Comparison of ENCODE assay signal across 14 cellular contexts in the genomic region with DNA sequence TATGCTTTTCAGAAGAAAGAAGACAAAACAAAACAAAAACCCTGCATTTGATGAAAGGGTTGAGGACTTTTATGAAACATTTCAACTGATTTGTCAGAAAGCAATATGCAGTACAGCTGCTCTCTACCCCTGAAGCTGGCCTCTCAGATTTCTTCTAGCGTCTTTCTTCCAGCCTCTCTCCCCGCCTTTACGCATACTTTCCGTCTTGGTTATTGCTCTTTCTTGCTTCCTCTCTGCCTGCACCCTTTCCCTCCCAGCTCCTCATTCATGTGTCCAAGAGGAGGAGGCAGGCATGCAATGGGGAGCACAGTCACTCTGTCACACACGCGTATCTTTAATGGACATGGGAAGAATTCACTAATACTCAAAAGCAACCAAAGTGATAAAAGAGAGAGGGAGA.
DNase-seq lines count a peak whose midpoint lies in the region; ATAC-seq, FAIRE-seq and TF ChIP-seq lines count a peak whose summit lies in the region.
"Had no signal": no experiment of that assay in that cellular context is flagged by ENCODE, and none has a peak within 500 bp of the region (broad histone marks: within the 10 kb centered on the region; RNA-seq: fewer than 3 reads in every experiment).

No MANE protein-coding gene starts in this region.

- no peaks in the 10 kb centered on the region for H4K20me1 ChIP-seq in hepatocyte (ENCODE audit: insufficient read depth, poor library complexity, severe bottlenecking)

- H3K36me3 Mint-ChIP-seq in activated T-cell treated with anti-CD3 and anti-CD28 coated beads, Interleukin-2, amount 50 U/mL, for 24 hours (ENCODE audit: low read depth) = no peaks in the 10 kb centered on the region

- H3K27me3 ChIP-seq in BJ (ENCODE audit: control insufficient read depth, insufficient read depth, low read length) (no peaks in the 10 kb centered on the region), hepatocyte (no peaks in the 10 kb centered on the region), gastrocnemius medialis (no peaks in the 10 kb centered on the region)

- no peaks in the 10 kb centered on the region for H3K9me2 ChIP-seq in hepatocyte (replicated peaks; ENCODE audit: insufficient read depth)

- WGBS in hepatocyte (ENCODE audit: low lambda C conversion rate, missing lambda C conversion rate) = 16% methylated on average over 6 of the region's 6 CpGs

- no peak overlapping the region for H2AFZ ChIP-seq in hepatocyte

- DNase-seq in BJ (ENCODE audit: low read depth) (peak; percentile 34), amniotic stem cell (lab: John Stamatoyannopoulos, UW) (peak; percentile 91), hepatocyte (ENCODE audit: low spot score) (peak; percentile 79), gastrocnemius medialis (no peak), GM19239 (ENCODE audit: insufficient read length, low spot score) (no peak), SIG-M5 treated with dmso at 0.1 percent for 504 hours (lab: John Stamatoyannopoulos, UW; ENCODE audit: unreplicated experiment) (no peak)
- DNase-seq in activated T-cell treated with anti-CD3 and anti-CD28 coated beads, Interleukin-2, amount 50 U/mL, for 24 hours = no peak
- DNase-seq: activated CD4-positive, alpha-beta T cell treated with anti-CD3 and anti-CD28 coated beads for 48 hours; activated naive CD8-positive, alpha-beta T cell treated with anti-CD3 and anti-CD28 coated beads, Interleukin-2, amount 50 U/mL, for 24 hours; CD4-positive, alpha-beta T cell; NCI-H1694 treated with DMSO at 0.1 percent for 48 hours; posterior cingulate gyrus had no signal

- H3K4me3 Mint-ChIP-seq in activated T-cell treated with anti-CD3 and anti-CD28 coated beads, Interleukin-2, amount 50 U/mL, for 24 hours = no peak overlapping the region
- H3K4me3 Mint-ChIP-seq: activated naive CD8-positive, alpha-beta T cell treated with anti-CD3 and anti-CD28 coated beads, Interleukin-2, amount 50 U/mL, for 24 hours; CD4-positive, alpha-beta T cell had no signal

- intact Hi-C loops in gastrocnemius medialis (cut with DNase I; ENCODE audit: low total_unique reads) = no loop called here

- peaks cover 34% of the 10 kb centered on the region for H3K4me1 ChIP-seq in hepatocyte (ENCODE audit: insufficient read depth)
- peaks cover 4 to 5% of the 10 kb centered on the region in 2 donors for H3K4me1 ChIP-seq in gastrocnemius medialis

- TF ChIP-seq CTCF in BJ (IDR thresholded peaks at IDR 0.05; ENCODE audit: insufficient read depth, low read depth, low read length) = no peak
- no peak for TF ChIP-seq CTCF in hepatocyte (IDR thresholded peaks at IDR 0.05; ENCODE audit: poor library complexity)
- no peak for TF ChIP-seq CTCF in gastrocnemius medialis (IDR thresholded peaks at IDR 0.05 in 4 of 5, conservative IDR thresholded peaks at IDR 0.05 in 1 of 5)

- CTCF ChIA-PET in BJ (lab: Yijun Ruan, JAX) = interaction anchor here (0.7 to 1.0 kb wide), 2 partner anchors 91 to 353 kb away, joined by 3 to 6 read pairs; partner anchors contain the start of gene COL1A2

- peak overlapping the region; percentile 97 for H3K27ac ChIP-seq in hepatocyte
- H3K27ac ChIP-seq in gastrocnemius medialis = peak overlapping the region in 3 of 4 donors; percentile 15 to 67 (median 45)

- no peaks in the 10 kb centered on the region for H3K79me2 ChIP-seq in hepatocyte

- peak overlapping the region; percentile 57 for H3K4me2 ChIP-seq in hepatocyte

- no peaks in the 10 kb centered on the region for H3K36me3 ChIP-seq in BJ (ENCODE audit: control insufficient read depth, insufficient read depth, low read length)
- no peaks in the 10 kb centered on the region for H3K36me3 ChIP-seq in hepatocyte (replicated peaks; ENCODE audit: insufficient read depth, low read depth)
- H3K36me3 ChIP-seq in gastrocnemius medialis = no peaks in the 10 kb centered on the region

- ATAC-seq in gastrocnemius medialis (no peak), GM18511 (IDR thresholded peaks at IDR 0.05; ENCODE audit: unreplicated experiment) (no peak)
- ATAC-seq: activated naive CD8-positive, alpha-beta T cell treated with anti-CD3 and anti-CD28 coated beads, Interleukin-2, amount 50 U/mL, for 24 hours had no signal

- no peaks in the 10 kb centered on the region for H3K4me1 Mint-ChIP-seq in activated T-cell treated with anti-CD3 and anti-CD28 coated beads, Interleukin-2, amount 50 U/mL, for 24 hours (ENCODE audit: low read depth)
- H3K4me1 Mint-ChIP-seq: activated naive CD8-positive, alpha-beta T cell treated with anti-CD3 and anti-CD28 coated beads, Interleukin-2, amount 50 U/mL, for 24 hours had no signal

- no peak overlapping the region for H3K27ac Mint-ChIP-seq in activated T-cell treated with anti-CD3 and anti-CD28 coated beads, Interleukin-2, amount 50 U/mL, for 24 hours
- H3K27ac Mint-ChIP-seq: activated naive CD8-positive, alpha-beta T cell treated with anti-CD3 and anti-CD28 coated beads, Interleukin-2, amount 50 U/mL, for 24 hours; CD4-positive, alpha-beta T cell had no signal

- TF ChIP-seq POLR2A in gastrocnemius medialis (IDR thresholded peaks at IDR 0.05) = no peak

- no peaks in the 10 kb centered on the region for H3K9me3 Mint-ChIP-seq in activated T-cell treated with anti-CD3 and anti-CD28 coated beads, Interleukin-2, amount 50 U/mL, for 24 hours
- H3K9me3 Mint-ChIP-seq: CD4-positive, alpha-beta T cell had no signal

- H3K4me3 ChIP-seq in BJ (ENCODE audit: low read depth, low read length) (no peak overlapping the region), hepatocyte (no peak overlapping the region), gastrocnemius medialis (no peak overlapping the region)

- H3K9me3 ChIP-seq in hepatocyte (ENCODE audit: low read depth) = no peaks in the 10 kb centered on the region
- no peaks in the 10 kb centered on the region for H3K9me3 ChIP-seq in gastrocnemius medialis

- POLR2A ChIA-PET in BJ (lab: Charles Lee) = interaction anchor here (0.6 to 1.6 kb wide), 6 partner anchors 21 to 98 kb away, joined by 3 to 6 read pairs (median 4); no protein-coding TSS in a partner anchor

- H3K27me3 Mint-ChIP-seq in activated T-cell treated with anti-CD3 and anti-CD28 coated beads, Interleukin-2, amount 50 U/mL, for 24 hours = no peaks in the 10 kb centered on the region

- in situ Hi-C loops in gastrocnemius medialis (cut with MboI; ENCODE audit: low sequenced_read_pairs in 4 of 4) = no loop called here

- FAIRE-seq in GM19239 (lab: Jason Lieb, UNC) = no peak
- FAIRE-seq: RCC 7860 had no signal

Comparison
In these comparisons a context has a peak if more than half of its experiments do, and no peak if none do; other contexts are left out.
1. DNase-seq: peak in BJ (single experiment), amniotic stem cell (single experiment) and hepatocyte (single experiment); none in gastrocnemius medialis (0 of 2), GM19239 (single experiment), SIG-M5 treated with dmso at 0.1 percent for 504 hours (single experiment) and activated T-cell treated with anti-CD3 and anti-CD28 coated beads, Interleukin-2, amount 50 U/mL, for 24 hours (single experiment).